ENCODE assay signal across 17 cellular contexts in genomic region chr2:132384491-132385186, GRCh38. TPM values are rescaled to one million over a fixed set of nuclear protein-coding genes. Genes with fewer than 3 reads are reported as not detected.
DNase-seq lines count a peak whose midpoint lies in the region; ATAC-seq and TF ChIP-seq lines count a peak whose summit lies in the region.
"Had no signal": no experiment of that assay in that cellular context is flagged by ENCODE, and none has a peak within 500 bp of the region (broad histone marks: within the 10 kb centered on the region; RNA-seq: fewer than 3 reads in every experiment).

No MANE protein-coding gene starts in this region.

- CTCF ChIA-PET in activated CD4-positive, alpha-beta T cell treated with anti-CD3 and anti-CD28 coated beads for 36 hours (lab: Charles Lee) = no interaction called here

- peak; percentile 97 to 98 for DNase-seq in Kasumi-1 (lab: John Stamatoyannopoulos, UW)
- DNase-seq in SIG-M5 treated with dmso at 0.1 percent for 504 hours (lab: John Stamatoyannopoulos, UW; ENCODE audit: unreplicated experiment) = peak; percentile 94
- peak in 27 of 42 donors; percentile 9 to 62 (median 24) for DNase-seq in head of caudate nucleus
- no peak for DNase-seq in upper lobe of left lung
- no peak for DNase-seq in AG20443 (ENCODE audit: low spot score)
- DNase-seq in activated T-cell treated with anti-CD3 and anti-CD28 coated beads, Interleukin-2, amount 50 U/mL, for 4 hours = no peak
- DNase-seq in activated CD4-positive, alpha-beta T cell treated with anti-CD3 and anti-CD28 coated beads for 36 hours = no peak
- DNase-seq: activated naive CD4-positive, alpha-beta T cell treated with anti-CD3 and anti-CD28 coated beads, Interleukin-2, amount 50 U/mL, for 16 hours; CD4-positive, alpha-beta T cell; effector memory CD4-positive, alpha-beta T cell; mucosa of descending colon; NCI-H1092; NK-92 treated with Interleukin-12 subunit alpha and Interleukin-12 subunit beta, amount 100 ng/mL, for 24 hours; stimulated activated CD4-positive, alpha-beta T cell treated with anti-CD3 and anti-CD28 coated beads, Interleukin-15, amount 100 ng/mL, for 24 hours had no signal

- TF ChIP-seq POLR2A in upper lobe of left lung (IDR thresholded peaks at IDR 0.05) = no peak

- POLR2A ChIA-PET in activated CD4-positive, alpha-beta T cell treated with anti-CD3 and anti-CD28 coated beads for 36 hours (lab: Charles Lee) = no interaction called here

- H3K36me3 ChIP-seq in upper lobe of left lung = no peaks in the 10 kb centered on the region
- H3K36me3 ChIP-seq: thoracic aorta had no signal

- H3K36me3 Mint-ChIP-seq in activated T-cell treated with anti-CD3 and anti-CD28 coated beads, Interleukin-2, amount 50 U/mL, for 4 hours (ENCODE audit: insufficient read depth) = no peaks in the 10 kb centered on the region
- no peaks in the 10 kb centered on the region for H3K36me3 Mint-ChIP-seq in activated CD4-positive, alpha-beta T cell treated with anti-CD3 and anti-CD28 coated beads for 36 hours (ENCODE audit: low read depth)

- H3K4me3 Mint-ChIP-seq in activated T-cell treated with anti-CD3 and anti-CD28 coated beads, Interleukin-2, amount 50 U/mL, for 4 hours = no peak overlapping the region
- no peak overlapping the region for H3K4me3 Mint-ChIP-seq in activated CD4-positive, alpha-beta T cell treated with anti-CD3 and anti-CD28 coated beads for 36 hours
- H3K4me3 Mint-ChIP-seq: CD4-positive, alpha-beta T cell; WTC11 had no signal

- H3K27ac ChIP-seq in upper lobe of left lung = no peak overlapping the region
- H3K27ac ChIP-seq: SK-N-MC, thoracic aorta had no signal

- no peak overlapping the region for H3K27ac Mint-ChIP-seq in activated CD4-positive, alpha-beta T cell treated with anti-CD3 and anti-CD28 coated beads for 36 hours
- H3K27ac Mint-ChIP-seq: CD4-positive, alpha-beta T cell; WTC11 had no signal

- no peaks in the 10 kb centered on the region for H3K27me3 ChIP-seq in upper lobe of left lung

- no peak for TF ChIP-seq EP300 in upper lobe of left lung (IDR thresholded peaks at IDR 0.05)

- no peaks in the 10 kb centered on the region for H3K4me1 ChIP-seq in upper lobe of left lung

- WGBS in upper lobe of left lung, 2 donors = 43 to 58% methylated on average over 4 of the region's 4 CpGs

- peaks cover 0 to 3% (median 2%) of the 10 kb centered on the region in 4 donors for H3K9me3 ChIP-seq in upper lobe of left lung
- H3K9me3 ChIP-seq: thoracic aorta had no signal

- H3K27me3 Mint-ChIP-seq in activated T-cell treated with anti-CD3 and anti-CD28 coated beads, Interleukin-2, amount 50 U/mL, for 4 hours (ENCODE audit: low read depth) = peaks cover 3% of the 10 kb centered on the region
- no peaks in the 10 kb centered on the region for H3K27me3 Mint-ChIP-seq in activated CD4-positive, alpha-beta T cell treated with anti-CD3 and anti-CD28 coated beads for 36 hours
- H3K27me3 Mint-ChIP-seq: CD4-positive, alpha-beta T cell had no signal

- peak; percentile 19 to 83 for ATAC-seq in upper lobe of left lung (ENCODE audit: low FRiP score in 2 of 2)
- no peak for ATAC-seq in activated T-cell treated with anti-CD3 and anti-CD28 coated beads, Interleukin-2, amount 50 U/mL, for 4 hours
- no peak for ATAC-seq in activated CD4-positive, alpha-beta T cell treated with anti-CD3 and anti-CD28 coated beads for 36 hours
- ATAC-seq: mucosa of descending colon, WTC11 had no signal

- TF ChIP-seq CTCF in upper lobe of left lung (IDR thresholded peaks at IDR 0.05) = no peak

- intact Hi-C loops in head of caudate nucleus (cut with DNase I) = no loop called here
- intact Hi-C loops in activated CD4-positive, alpha-beta T cell treated with anti-CD3 and anti-CD28 coated beads for 36 hours (cut with DNase I, micrococcal nuclease) = no loop called here

- no peak overlapping the region for H3K4me3 ChIP-seq in upper lobe of left lung
- H3K4me3 ChIP-seq: mucosa of descending colon, SK-N-MC, thoracic aorta had no signal

- no peaks in the 10 kb centered on the region for H3K4me1 Mint-ChIP-seq in activated T-cell treated with anti-CD3 and anti-CD28 coated beads, Interleukin-2, amount 50 U/mL, for 4 hours (ENCODE audit: low read depth)
- no peaks in the 10 kb centered on the region for H3K4me1 Mint-ChIP-seq in activated CD4-positive, alpha-beta T cell treated with anti-CD3 and anti-CD28 coated beads for 36 hours

- H3K9me3 Mint-ChIP-seq in activated T-cell treated with anti-CD3 and anti-CD28 coated beads, Interleukin-2, amount 50 U/mL, for 4 hours = peaks cover 13% of the 10 kb centered on the region
- H3K9me3 Mint-ChIP-seq in activated CD4-positive, alpha-beta T cell treated with anti-CD3 and anti-CD28 coated beads for 36 hours (ENCODE audit: low read depth) = peaks cover 10% of the 10 kb centered on the region

RNA-seq across cellular contexts. Expression of gene GPR39, which starts 32.0 kb away (rescaled TPM):
- total RNA-seq in upper lobe of left lung = 10 to 100 TPM; 10.1 to 45.9 (median 24.0) TPM
- not detected for total RNA-seq in activated T-cell treated with anti-CD3 and anti-CD28 coated beads, Interleukin-2, amount 50 U/mL, for 4 hours
- not detected for total RNA-seq in activated CD4-positive, alpha-beta T cell treated with anti-CD3 and anti-CD28 coated beads for 36 hours
- total RNA-seq: CD4-positive, alpha-beta T cell had no signal

Comparison
In these comparisons a context has a peak if more than half of its experiments do, and no peak if none do; other contexts are left out.
1. DNase-seq: peak in Kasumi-1 (2 of 2), SIG-M5 treated with dmso at 0.1 percent for 504 hours (single experiment) and head of caudate nucleus (27 of 42); none in upper lobe of left lung (0 of 2), AG20443 (single experiment), activated T-cell treated with anti-CD3 and anti-CD28 coated beads, Interleukin-2, amount 50 U/mL, for 4 hours (single experiment) and activated CD4-positive, alpha-beta T cell treated with anti-CD3 and anti-CD28 coated beads for 36 hours (single experiment).
2. ATAC-seq: peak in upper lobe of left lung (2 of 2); none in activated T-cell treated with anti-CD3 and anti-CD28 coated beads, Interleukin-2, amount 50 U/mL, for 4 hours (0 of 2) and activated CD4-positive, alpha-beta T cell treated with anti-CD3 and anti-CD28 coated beads for 36 hours (single experiment).
3. RNA of gene GPR39, which starts 32.0 kb away (total RNA-seq): 10.1 to 45.9 TPM in upper lobe of left lung; not detected in activated T-cell treated with anti-CD3 and anti-CD28 coated beads, Interleukin-2, amount 50 U/mL, for 4 hours and not detected in activated CD4-positive, alpha-beta T cell treated with anti-CD3 and anti-CD28 coated beads for 36 hours; every median in the first group is over 10 times any median in the second.